21 cellular contexts compared by ENCODE assay signal in the genomic region with DNA sequence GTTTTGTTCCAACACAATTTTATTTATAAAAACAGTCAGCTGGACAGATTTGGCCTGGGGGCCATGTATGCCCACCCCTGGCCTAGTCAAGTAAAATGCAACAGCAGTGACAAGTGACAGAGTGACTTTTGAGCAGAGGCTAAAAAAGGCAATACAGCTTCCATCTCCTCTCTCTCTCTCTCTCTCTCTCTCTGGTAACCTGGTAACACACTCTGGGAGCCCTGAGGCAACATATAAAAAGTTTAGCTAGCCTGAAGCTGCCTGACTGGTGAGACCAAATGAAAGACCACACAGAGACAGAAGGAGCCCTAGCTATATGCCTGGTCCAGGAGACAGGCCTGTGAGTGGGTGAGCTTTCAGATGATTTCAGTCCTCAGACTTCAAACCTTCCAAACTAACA.
DNase-seq lines count a peak whose midpoint lies in the region; ATAC-seq, FAIRE-seq and TF ChIP-seq lines count a peak whose summit lies in the region.
"Had no signal": no experiment of that assay in that cellular context is flagged by ENCODE, and none has a peak within 500 bp of the region (broad histone marks: within the 10 kb centered on the region; RNA-seq: fewer than 3 reads in every experiment).

No MANE protein-coding gene starts in this region.

- H3K4me3 Mint-ChIP-seq in brain, result no peak overlapping the region
- H3K4me3 Mint-ChIP-seq: IgD-negative memory B cell had no signal

- H3K14ac ChIP-seq in IMR-90 (replicated peaks; ENCODE audit: low read depth, low read length), result no peak overlapping the region

- H3K4ac ChIP-seq in IMR-90 (ENCODE audit: low read depth, low read length), result no peak overlapping the region

- no TSS peak for BruUV-seq in IMR-90 (replicated peaks; lab: Mats Ljungman, UMichigan)

- H3K27ac Mint-ChIP-seq in brain, result peak overlapping the region in 4 of 5 experiments; percentile 40 to 66 (median 61)

- no peak overlapping the region for H3K4me2 ChIP-seq in IMR-90 (ENCODE audit: low read depth, low read length)
- H3K4me2 ChIP-seq: A549; BLaER1 treated with 17β-estradiol and CSF1 and Interleukin-3, amounts not matched to agents 10 nM and 100 nM had no signal

- H4K20me1 ChIP-seq in IMR-90 (ENCODE audit: insufficient read depth, low read length), result no peaks in the 10 kb centered on the region
- H4K20me1 ChIP-seq: BLaER1 treated with 17β-estradiol and CSF1 and Interleukin-3, amounts not matched to agents 10 nM and 100 nM had no signal

- no peak overlapping the region for H2BK15ac ChIP-seq in IMR-90 (ENCODE audit: low read depth, low read length)

- H2AK5ac ChIP-seq in IMR-90 (ENCODE audit: low read depth, low read length), result no peak overlapping the region

- ATAC-seq in Right ventricle myocardium superior (ENCODE audit: poor library complexity), result peak; percentile 69
- ATAC-seq in IMR-90 (ENCODE audit: low read depth), result no peak
- peak in 3 of 4 donors; percentile 17 to 55 (median 50) for ATAC-seq in pancreas
- ATAC-seq in esophagus mucosa, result no peak
- ATAC-seq: A549 had no signal

- H4K8ac ChIP-seq in IMR-90 (ENCODE audit: low read depth in 2 of 2, low read length in 2 of 2), result no peak overlapping the region

- H3K9me3 ChIP-seq in left ventricle myocardium inferior (replicated peaks) (no peaks in the 10 kb centered on the region), IMR-90 (ENCODE audit: control insufficient read depth, insufficient read depth, low read length) (no peaks in the 10 kb centered on the region), pancreas (no peaks in the 10 kb centered on the region)
- H3K9me3 ChIP-seq: A549; BLaER1 treated with 17β-estradiol and CSF1 and Interleukin-3, amounts not matched to agents 10 nM and 100 nM had no signal

- no peak overlapping the region for H2AK9ac ChIP-seq in IMR-90 (replicated peaks; ENCODE audit: low read depth, low read length, poor library complexity)

- H3K27me3 ChIP-seq in left ventricle myocardium inferior (ENCODE audit: low read depth) (no peaks in the 10 kb centered on the region), IMR-90 (ENCODE audit: control insufficient read depth, insufficient read depth, low read length) (no peaks in the 10 kb centered on the region), pancreas (no peaks in the 10 kb centered on the region)
- H3K27me3 ChIP-seq: BLaER1 treated with 17β-estradiol and CSF1 and Interleukin-3, amounts not matched to agents 10 nM and 100 nM had no signal

- intact Hi-C loops in Right ventricle myocardium superior (cut with DNase I), result no loop called here
- intact Hi-C loops in left ventricle myocardium inferior (cut with micrococcal nuclease), result no loop called here
- intact Hi-C loops in IMR-90 (cut with micrococcal nuclease), result no loop called here
- intact Hi-C loops in pancreas (cut with DNase I), result no loop called here

- H2AFZ ChIP-seq in IMR-90 (replicated peaks; ENCODE audit: low read length, poor library complexity), result no peak overlapping the region

- H3K4me3 ChIP-seq in left ventricle myocardium inferior, result no peak overlapping the region
- H3K4me3 ChIP-seq in IMR-90 (ENCODE audit: insufficient read depth, low read depth, low read length), result no peak overlapping the region
- no peak overlapping the region for H3K4me3 ChIP-seq in pancreas
- H3K4me3 ChIP-seq: A549; BLaER1 treated with 17β-estradiol and CSF1 and Interleukin-3, amounts not matched to agents 10 nM and 100 nM had no signal

- POLR2A ChIA-PET in IMR-90 (lab: Charles Lee; ENCODE audit: unreplicated experiment), result no interaction called here

- no peak overlapping the region for H2BK120ac ChIP-seq in IMR-90 (ENCODE audit: low read depth, low read length)

- CTCF ChIA-PET in IMR-90 (lab: Yijun Ruan, JAX), result interaction anchor here (0.5 to 0.6 kb wide), 2 partner anchors 18 to 116 kb away, joined by 3 read pairs; no protein-coding TSS in a partner anchor

- dilution Hi-C loops in IMR-90 (cut with HindIII; ENCODE audit: low sequenced_read_pairs, unreplicated experiment), result no loop called here

- no peaks in the 10 kb centered on the region for H3K9me3 Mint-ChIP-seq in brain
- H3K9me3 Mint-ChIP-seq: IgD-negative memory B cell had no signal

- no peak overlapping the region for H3K18ac ChIP-seq in IMR-90 (ENCODE audit: low read depth, low read length)

- no peak overlapping the region for H3K9ac ChIP-seq in IMR-90 (ENCODE audit: low read depth, low read length)
- H3K9ac ChIP-seq: BLaER1 treated with 17β-estradiol and CSF1 and Interleukin-3, amounts not matched to agents 10 nM and 100 nM had no signal

- no peak overlapping the region for H2BK5ac ChIP-seq in IMR-90 (ENCODE audit: low read depth, low read length, poor library complexity, severe bottlenecking)

- H3K56ac ChIP-seq in IMR-90 (ENCODE audit: extremely low read depth, insufficient read depth, low read length), result no peak overlapping the region

- no peak overlapping the region for H3K23ac ChIP-seq in IMR-90 (ENCODE audit: low read depth, low read length)

- H4K91ac ChIP-seq in IMR-90 (ENCODE audit: insufficient read depth, low read depth, low read length), result no peak overlapping the region

- no peak for TF ChIP-seq RAD21 in IMR-90 (IDR thresholded peaks at IDR 0.05; ENCODE audit: low read length)

- H4K5ac ChIP-seq in IMR-90 (ENCODE audit: low read depth, low read length), result no peak overlapping the region

- in situ Hi-C loops in IMR-90 (cut with MboI; ENCODE audit: low sequenced_read_pairs), result no loop called here

- peaks cover 9% of the 10 kb centered on the region for H3K36me3 ChIP-seq in left ventricle myocardium inferior
- no peaks in the 10 kb centered on the region for H3K36me3 ChIP-seq in IMR-90 (ENCODE audit: control insufficient read depth, insufficient read depth, low read length)
- H3K36me3 ChIP-seq in pancreas, result no peaks in the 10 kb centered on the region

- DNase-seq in Right ventricle myocardium superior (no peak), left ventricle myocardium inferior (no peak), IMR-90 (peak; percentile 8), pancreas (no peak), C1 segment of cervical spinal cord (lab: John Stamatoyannopoulos, UW) (no peak)
- no peak for DNase-seq in stimulated activated CD4-positive, alpha-beta T cell treated with anti-CD3 and anti-CD28 coated beads, Interleukin-4, amount 100 ng/mL, for 24 hours
- DNase-seq: DND-41; Kasumi-1; NCI-H1436; NCI-H2029 treated with DMSO at 0.1 percent for 48 hours; NCI-H2227 treated with DMSO at 0.1 percent for 48 hours; NCI-H524 treated with DMSO at 0.1 percent for 48 hours; NK-92 treated with Interleukin-12 subunit alpha and Interleukin-12 subunit beta, amount 100 ng/mL, for 24 hours; OCI-M1; RPMI8226 had no signal

- no peaks in the 10 kb centered on the region for H3K27me3 Mint-ChIP-seq in brain
- H3K27me3 Mint-ChIP-seq: IgD-negative memory B cell had no signal

- peaks cover 41% of the 10 kb centered on the region for H3K4me1 Mint-ChIP-seq in brain

- peaks cover 17% of the 10 kb centered on the region for H3K36me3 Mint-ChIP-seq in brain

- FAIRE-seq in pancreas (lab: Jason Lieb, UNC), result no peak
- FAIRE-seq: A549, GM19239 had no signal

- peaks cover 9 to 19% of the 10 kb centered on the region in 2 experiments for H3K79me1 ChIP-seq in IMR-90 (ENCODE audit: low read depth in 1 of 2, low read length in 2 of 2)

- no peak for TF ChIP-seq CTCF in left ventricle myocardium inferior (IDR thresholded peaks at IDR 0.05; ENCODE audit: borderline replicate concordance)
- TF ChIP-seq CTCF in IMR-90 (conservative IDR thresholded peaks at IDR 0.05; ENCODE audit: low read depth, low read length), result no peak
- TF ChIP-seq CTCF in brain (conservative IDR thresholded peaks at IDR 0.05), result no peak
- no peak for TF ChIP-seq CTCF in pancreas (IDR thresholded peaks at IDR 0.05)

- peaks cover 14% of the 10 kb centered on the region for H3K4me1 ChIP-seq in left ventricle myocardium inferior
- 0 out of 2 replicates have a peak, but pooled peaks cover 2% of the 10 kb centered on the region for H3K4me1 ChIP-seq in IMR-90 (ENCODE audit: control insufficient read depth, insufficient read depth, low read length)
- no peaks in the 10 kb centered on the region for H3K4me1 ChIP-seq in pancreas

- H3K27ac ChIP-seq in left ventricle myocardium inferior (replicated peaks), result no peak overlapping the region
- H3K27ac ChIP-seq in IMR-90 (ENCODE audit: insufficient read depth, low read length), result no peak overlapping the region
- no peak overlapping the region for H3K27ac ChIP-seq in pancreas
- H3K27ac ChIP-seq: BLaER1 treated with 17β-estradiol and CSF1 and Interleukin-3, amounts not matched to agents 10 nM and 100 nM had no signal

- H2BK20ac ChIP-seq in IMR-90 (ENCODE audit: low read depth, low read length), result no peak overlapping the region

- TF ChIP-seq POLR2A in IMR-90 (IDR thresholded peaks at IDR 0.05; ENCODE audit: low read depth, low read length), result no peak

- no peaks in the 10 kb centered on the region for H3K9me1 ChIP-seq in IMR-90 (ENCODE audit: insufficient read depth, low read length)

TF ChIP-seq in IMR-90, 13 proteins besides CTCF, POLR2A, EP300 and RAD21 (continues in another document):
- TF ChIP-seq, protein P1, sequence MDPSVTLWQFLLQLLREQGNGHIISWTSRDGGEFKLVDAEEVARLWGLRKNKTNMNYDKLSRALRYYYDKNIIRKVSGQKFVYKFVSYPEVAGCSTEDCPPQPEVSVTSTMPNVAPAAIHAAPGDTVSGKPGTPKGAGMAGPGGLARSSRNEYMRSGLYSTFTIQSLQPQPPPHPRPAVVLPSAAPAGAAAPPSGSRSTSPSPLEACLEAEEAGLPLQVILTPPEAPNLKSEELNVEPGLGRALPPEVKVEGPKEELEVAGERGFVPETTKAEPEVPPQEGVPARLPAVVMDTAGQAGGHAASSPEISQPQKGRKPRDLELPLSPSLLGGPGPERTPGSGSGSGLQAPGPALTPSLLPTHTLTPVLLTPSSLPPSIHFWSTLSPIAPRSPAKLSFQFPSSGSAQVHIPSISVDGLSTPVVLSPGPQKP (IDR thresholded peaks at IDR 0.05; ENCODE audit: borderline replicate concordance, low read depth, low read length), result no peak
- TF ChIP-seq CHD1 (IDR thresholded peaks at IDR 0.05; ENCODE audit: low read depth, low read length), result no peak
- TF ChIP-seq MAZ (IDR thresholded peaks at IDR 0.05; ENCODE audit: borderline replicate concordance, low read depth, low read length), result no peak
- no peak for TF ChIP-seq MXI1 (IDR thresholded peaks at IDR 0.05; ENCODE audit: borderline replicate concordance, low read depth, low read length)
- TF ChIP-seq, protein P2, sequence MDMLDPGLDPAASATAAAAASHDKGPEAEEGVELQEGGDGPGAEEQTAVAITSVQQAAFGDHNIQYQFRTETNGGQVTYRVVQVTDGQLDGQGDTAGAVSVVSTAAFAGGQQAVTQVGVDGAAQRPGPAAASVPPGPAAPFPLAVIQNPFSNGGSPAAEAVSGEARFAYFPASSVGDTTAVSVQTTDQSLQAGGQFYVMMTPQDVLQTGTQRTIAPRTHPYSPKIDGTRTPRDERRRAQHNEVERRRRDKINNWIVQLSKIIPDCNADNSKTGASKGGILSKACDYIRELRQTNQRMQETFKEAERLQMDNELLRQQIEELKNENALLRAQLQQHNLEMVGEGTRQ (IDR thresholded peaks at IDR 0.05; ENCODE audit: low read depth, low read length), result no peak
- TF ChIP-seq CEBPB (IDR thresholded peaks at IDR 0.05; ENCODE audit: low read depth, low read length), result no peak
- no peak for TF ChIP-seq RFX5 (IDR thresholded peaks at IDR 0.05; ENCODE audit: low read depth, low read length)
- TF ChIP-seq FOS (IDR thresholded peaks at IDR 0.05; ENCODE audit: low read depth, low read length), result no peak
- no peak for TF ChIP-seq MAFK (IDR thresholded peaks at IDR 0.05; ENCODE audit: low read depth, low read length)

Comparison
In these comparisons a context has a peak if more than half of its experiments do, and no peak if none do; other contexts are left out.
1. ATAC-seq: peak in Right ventricle myocardium superior (single experiment) and pancreas (3 of 4); none in IMR-90 (single experiment) and esophagus mucosa (single experiment).